Comparison of ENCODE assay signal across 1 cellular context in genomic region chr20:21303061-21303871, GRCh38.
TF ChIP-seq lines count a peak whose summit lies in the region.

XRN2 (plus strand) TSS chr20:21303331; CDS start chr20:21303399, 68 bp downstream.

TF ChIP-seq in HepG2, 621 proteins besides CTCF, POLR2A, EP300 and RAD21 (continued from another document and continues in another):
- no peak for TF ChIP-seq PRDM4 (CRISPR knock-in tag; IDR thresholded peaks at IDR 0.05; ENCODE audit: borderline replicate concordance)
- peak; percentile 98 for TF ChIP-seq RBM39 (IDR thresholded peaks at IDR 0.05; ENCODE audit: low read depth, low read length, poor library complexity, severe bottlenecking)
- peak; percentile 91 for TF ChIP-seq WIZ (CRISPR knock-in tag; IDR thresholded peaks at IDR 0.05)
- peak; percentile 75 for TF ChIP-seq HNRNPK (IDR thresholded peaks at IDR 0.05; ENCODE audit: low read depth, low read length, poor library complexity, severe bottlenecking)
- peak; percentile 82; the same call in 1 of the 2 replicates for TF ChIP-seq IRX3 (CRISPR knock-in tag; IDR thresholded peaks at IDR 0.05; ENCODE audit: borderline replicate concordance, low read depth)
- peak; percentile 100 for TF ChIP-seq CEBPG (CRISPR knock-in tag; IDR thresholded peaks at IDR 0.05)
- TF ChIP-seq GMEB1 (CRISPR knock-in tag; IDR thresholded peaks at IDR 0.05; ENCODE audit: borderline replicate concordance): peak; percentile 94
- TF ChIP-seq ZNF30 (CRISPR knock-in tag; IDR thresholded peaks at IDR 0.05): no peak
- no peak for TF ChIP-seq KAT2B (IDR thresholded peaks at IDR 0.05; ENCODE audit: borderline replicate concordance, low read depth, low read length)
- no peak; the same call in 1 of the 2 replicates for TF ChIP-seq ZNF567 (CRISPR knock-in tag; IDR thresholded peaks at IDR 0.05; ENCODE audit: borderline replicate concordance)
- TF ChIP-seq SMARCE1 (IDR thresholded peaks at IDR 0.05; ENCODE audit: borderline replicate concordance): no peak
- TF ChIP-seq GLI4 (CRISPR knock-in tag; IDR thresholded peaks at IDR 0.05; ENCODE audit: borderline replicate concordance): peak; percentile 99
- peak; percentile 87 for TF ChIP-seq ZNF468 (CRISPR knock-in tag; IDR thresholded peaks at IDR 0.05)
- TF ChIP-seq FOXK2 (IDR thresholded peaks at IDR 0.05): no peak; the same call in 1 of the 2 replicates
- TF ChIP-seq TEAD3 (CRISPR knock-in tag; optimal IDR thresholded peaks at IDR 0.05; ENCODE audit: borderline replicate concordance): peak; percentile 86
- TF ChIP-seq MEIS1 (CRISPR knock-in tag; IDR thresholded peaks at IDR 0.05; ENCODE audit: borderline replicate concordance): peak; percentile 84
- no peak for TF ChIP-seq NONO (IDR thresholded peaks at IDR 0.05)
- TF ChIP-seq NONO (CRISPR knock-in tag; conservative IDR thresholded peaks at IDR 0.05): peak; percentile 98
- peak; percentile 99 for TF ChIP-seq MTERF4 (CRISPR knock-in tag; IDR thresholded peaks at IDR 0.05)
- peak; percentile 97 for TF ChIP-seq ZC3H13 (CRISPR knock-in tag; IDR thresholded peaks at IDR 0.05)
- no peak for TF ChIP-seq ZNF296 (CRISPR knock-in tag; conservative IDR thresholded peaks at IDR 0.05)
- 0 out of 2 replicates have a peak, but pooled peaks have one; percentile 60 for TF ChIP-seq NPAS2 (CRISPR knock-in tag; IDR thresholded peaks at IDR 0.05; ENCODE audit: borderline replicate concordance)
- 0 out of 2 replicates have a peak, but pooled peaks have one; percentile 33 for TF ChIP-seq ZFP41 (CRISPR knock-in tag; IDR thresholded peaks at IDR 0.05; ENCODE audit: borderline replicate concordance)
- TF ChIP-seq ZUFSP (CRISPR knock-in tag; IDR thresholded peaks at IDR 0.05; ENCODE audit: borderline replicate concordance): no peak
- peak; percentile 98 for TF ChIP-seq ZNF598 (CRISPR knock-in tag; IDR thresholded peaks at IDR 0.05; ENCODE audit: borderline replicate concordance)
- 0 out of 2 replicates have a peak, but pooled peaks have one; percentile 66 for TF ChIP-seq ZNF562 (CRISPR knock-in tag; IDR thresholded peaks at IDR 0.05; ENCODE audit: borderline replicate concordance)
- TF ChIP-seq RBFOX2 (IDR thresholded peaks at IDR 0.05; ENCODE audit: low read depth, low read length): peak; percentile 100
- peak; percentile 75; the same call in 1 of the 2 replicates for TF ChIP-seq ZNF619 (CRISPR knock-in tag; IDR thresholded peaks at IDR 0.05)
- TF ChIP-seq CREB1 (IDR thresholded peaks at IDR 0.05): peak; percentile 100
- TF ChIP-seq CREB1 (CRISPR knock-in tag; IDR thresholded peaks at IDR 0.05): peak; percentile 96
- peak; percentile 99 for TF ChIP-seq AGO2 (optimal IDR thresholded peaks at IDR 0.05; ENCODE audit: low read depth, low read length)
- no peak; the same call in none of the 2 replicates for TF ChIP-seq ZNF292 (CRISPR knock-in tag; IDR thresholded peaks at IDR 0.05; ENCODE audit: borderline replicate concordance, low read depth)
- TF ChIP-seq ATAD3A (CRISPR knock-in tag; IDR thresholded peaks at IDR 0.05): no peak
- peak; percentile 78 for TF ChIP-seq ZNF263 (CRISPR knock-in tag; IDR thresholded peaks at IDR 0.05)
- peak; percentile 90 for TF ChIP-seq GFI1 (CRISPR knock-in tag; IDR thresholded peaks at IDR 0.05; ENCODE audit: borderline replicate concordance)
- peak; percentile 99 for TF ChIP-seq DNMT1 (CRISPR knock-in tag; IDR thresholded peaks at IDR 0.05)
- no peak for TF ChIP-seq MEF2D (CRISPR knock-in tag; IDR thresholded peaks at IDR 0.05)
- peak; percentile 98 for TF ChIP-seq ATF7 (IDR thresholded peaks at IDR 0.05)
- TF ChIP-seq ATF7 (CRISPR knock-in tag; IDR thresholded peaks at IDR 0.05): peak; percentile 99
- TF ChIP-seq ZFP36L1 (CRISPR knock-in tag; IDR thresholded peaks at IDR 0.05): peak; percentile 94
- TF ChIP-seq ZNF784 (CRISPR knock-in tag; IDR thresholded peaks at IDR 0.05; ENCODE audit: borderline replicate concordance): 0 out of 2 replicates have a peak, but pooled peaks have one; percentile 34
- peak; percentile 81 for TF ChIP-seq PAXIP1 (CRISPR knock-in tag; conservative IDR thresholded peaks at IDR 0.05)
- TF ChIP-seq CBFB (CRISPR knock-in tag; IDR thresholded peaks at IDR 0.05): peak; percentile 94
- TF ChIP-seq ATF1 (CRISPR knock-in tag; IDR thresholded peaks at IDR 0.05): peak; percentile 92
- peak; percentile 45 for TF ChIP-seq HMG20A (CRISPR knock-in tag; IDR thresholded peaks at IDR 0.05; ENCODE audit: borderline replicate concordance)
- TF ChIP-seq ZFYVE20 (CRISPR knock-in tag; IDR thresholded peaks at IDR 0.05; ENCODE audit: borderline replicate concordance, low read depth): peak; percentile 84; the same call in 1 of the 2 replicates
- TF ChIP-seq PLRG1 (conservative IDR thresholded peaks at IDR 0.05): no peak
- TF ChIP-seq ARID3A (IDR thresholded peaks at IDR 0.05; ENCODE audit: low read depth, low read length): peak; percentile 36; the same call in 1 of the 2 replicates
- TF ChIP-seq SPEN (CRISPR knock-in tag; IDR thresholded peaks at IDR 0.05; ENCODE audit: low read depth): peak; percentile 97
- peak; percentile 93 for TF ChIP-seq ETV5 (CRISPR knock-in tag; IDR thresholded peaks at IDR 0.05; ENCODE audit: borderline replicate concordance)
- peak; percentile 88; the same call in 1 of the 2 replicates for TF ChIP-seq ZSCAN5A (CRISPR knock-in tag; IDR thresholded peaks at IDR 0.05; ENCODE audit: borderline replicate concordance)
- TF ChIP-seq ZBTB8A (CRISPR knock-in tag; IDR thresholded peaks at IDR 0.05; ENCODE audit: borderline replicate concordance, low read depth): no peak; the same call in 1 of the 2 replicates
- TF ChIP-seq ZNF713 (CRISPR knock-in tag; IDR thresholded peaks at IDR 0.05): 0 out of 2 replicates have a peak, but pooled peaks have one; percentile 87
- TF ChIP-seq GTF2F1 (IDR thresholded peaks at IDR 0.05; ENCODE audit: low read length): no peak; the same call in 1 of the 2 replicates
- peak; percentile 84; the same call in 1 of the 2 replicates for TF ChIP-seq ZBTB34 (CRISPR knock-in tag; IDR thresholded peaks at IDR 0.05)
